ENCODE assay signal across 24 cellular contexts in genomic region chr5:97624861-97625260, GRCh38.
"Had no signal": no experiment of that assay in that cellular context is flagged by ENCODE, and none has a peak within 500 bp of the region (broad histone marks: within the 10 kb centered on the region; RNA-seq: fewer than 3 reads in every experiment).

No MANE protein-coding gene starts in this region.

- H3K4me3 ChIP-seq: lower lobe of right lung, right lobe of liver, thoracic aorta, tibial nerve, upper lobe of right lung, uterus had no signal

- H3K9ac ChIP-seq: parathyroid adenoma had no signal

- H3K27me3 ChIP-seq: right lobe of liver, tibial nerve, upper lobe of right lung, uterus had no signal

- H3K36me3 Mint-ChIP-seq: naive thymus-derived CD8-positive, alpha-beta T cell had no signal

- H2AFZ ChIP-seq: parathyroid adenoma had no signal

- DNase-seq: effector CD8-positive, alpha-beta T cell; endodermal cell; head of caudate nucleus; left ventricle myocardium superior; lower lobe of right lung; naive thymus-derived CD8-positive, alpha-beta T cell; nephron progenitor cell; occipital lobe; right lobe of liver; small intestine; stimulated activated CD4-positive, alpha-beta T cell treated with anti-CD3 and anti-CD28 coated beads, Interleukin-15, amount 100 ng/mL, for 24 hours; stimulated activated CD4-positive, alpha-beta T cell treated with anti-CD3 and anti-CD28 coated beads, Interleukin-2, amount 100 ng/mL, for 48 hours; stimulated activated CD8-positive, alpha-beta memory T cell treated with anti-CD3 and anti-CD28 coated beads, Interleukin-4, amount 100 ng/mL, for 48 hours; stimulated activated naive CD4-positive, alpha-beta T cell; stimulated activated naive CD8-positive, alpha-beta T cell treated with anti-CD3 and anti-CD28 coated beads, Interleukin-15, amount 100 ng/mL, for 72 hours; upper lobe of right lung; uterus had no signal

- H3K4me1 ChIP-seq: lower lobe of right lung, parathyroid adenoma, right lobe of liver, upper lobe of right lung, uterus had no signal

- H3K4me3 Mint-ChIP-seq: dendritic cell treated with granulocyte-macrophage colony-stimulating factor and Interleukin-4, amounts not matched to agents 40 ng/mL and 50 ng/mL, for 4 days; endodermal cell; naive thymus-derived CD8-positive, alpha-beta T cell; nephron progenitor cell; stimulated activated naive CD8-positive, alpha-beta T cell treated with anti-CD3 and anti-CD28 coated beads, Interleukin-15, amount 100 ng/mL, for 72 hours had no signal

- ATAC-seq: esophagus mucosa; left ventricle myocardium superior; lower lobe of right lung; naive thymus-derived CD8-positive, alpha-beta T cell; right lobe of liver; stimulated activated naive CD8-positive, alpha-beta T cell treated with anti-CD3 and anti-CD28 coated beads, Interleukin-15, amount 100 ng/mL, for 72 hours; upper lobe of right lung had no signal

- H3K9me3 Mint-ChIP-seq: endodermal cell; nephron progenitor cell; stimulated activated naive CD8-positive, alpha-beta T cell treated with anti-CD3 and anti-CD28 coated beads, Interleukin-15, amount 100 ng/mL, for 72 hours had no signal

- H3K4me1 Mint-ChIP-seq: naive thymus-derived CD8-positive, alpha-beta T cell; nephron progenitor cell; stimulated activated naive CD8-positive, alpha-beta T cell treated with anti-CD3 and anti-CD28 coated beads, Interleukin-15, amount 100 ng/mL, for 72 hours had no signal

- H3K36me3 ChIP-seq: lower lobe of right lung, right lobe of liver, thoracic aorta, tibial nerve, upper lobe of right lung, uterus had no signal

- H3K9me3 ChIP-seq: lower lobe of right lung, right lobe of liver, thoracic aorta, tibial nerve, upper lobe of right lung, uterus had no signal

- H3K27ac Mint-ChIP-seq: dendritic cell treated with granulocyte-macrophage colony-stimulating factor and Interleukin-4, amounts not matched to agents 40 ng/mL and 50 ng/mL, for 4 days; endodermal cell; naive thymus-derived CD8-positive, alpha-beta T cell; nephron progenitor cell; progenitor cell of endocrine pancreas; stimulated activated naive CD8-positive, alpha-beta T cell treated with anti-CD3 and anti-CD28 coated beads, Interleukin-15, amount 100 ng/mL, for 72 hours had no signal

- H3K27ac ChIP-seq: epithelial cell of prostate, lower lobe of right lung, parathyroid adenoma, right lobe of liver, thoracic aorta, tibial nerve, upper lobe of right lung, uterus had no signal

- H3K27me3 Mint-ChIP-seq: dendritic cell treated with granulocyte-macrophage colony-stimulating factor and Interleukin-4, amounts not matched to agents 40 ng/mL and 50 ng/mL, for 4 days; progenitor cell of endocrine pancreas; stimulated activated naive CD8-positive, alpha-beta T cell treated with anti-CD3 and anti-CD28 coated beads, Interleukin-15, amount 100 ng/mL, for 72 hours had no signal
